1 cellular context compared by ENCODE assay signal in the genomic region with DNA sequence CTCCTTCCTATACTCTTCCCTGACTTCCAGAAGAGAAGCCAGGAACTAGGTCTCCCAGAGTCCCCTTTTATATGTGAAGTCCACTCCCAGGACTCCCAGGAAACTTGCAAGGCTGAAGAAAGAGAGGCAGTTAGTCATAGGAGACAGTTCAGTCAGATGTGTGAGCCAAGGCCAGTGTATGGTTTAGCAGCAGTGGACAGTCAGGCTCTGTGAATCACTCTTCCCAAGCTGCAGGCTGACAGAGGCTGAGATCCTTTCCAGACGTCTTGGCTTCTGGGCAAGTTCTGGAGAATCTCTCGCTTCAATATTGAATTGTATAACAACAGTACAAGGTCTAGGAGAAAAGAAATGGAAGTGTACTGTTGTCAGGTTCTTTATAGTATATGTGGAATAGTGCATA.
TF ChIP-seq lines count a peak whose summit lies in the region.

No MANE protein-coding gene starts in this region.

TF ChIP-seq in IMR-90, 13 proteins besides CTCF, POLR2A, EP300 and RAD21:
- TF ChIP-seq FOS (IDR thresholded peaks at IDR 0.05; ENCODE audit: low read depth, low read length) (peak; percentile 48), CEBPB (IDR thresholded peaks at IDR 0.05; ENCODE audit: low read depth, low read length) (peak; percentile 45; the same call in 1 of the 2 replicates), NFE2L2 (IDR thresholded peaks at IDR 0.05; ENCODE audit: low read depth, low read length) (no peak), MAZ (IDR thresholded peaks at IDR 0.05; ENCODE audit: borderline replicate concordance, low read depth, low read length) (no peak), BHLHE40 (IDR thresholded peaks at IDR 0.05; ENCODE audit: low read depth, low read length) (no peak), RFX5 (IDR thresholded peaks at IDR 0.05; ENCODE audit: low read depth, low read length) (no peak)
